14 cellular contexts compared by ENCODE assay signal in the genomic region with DNA sequence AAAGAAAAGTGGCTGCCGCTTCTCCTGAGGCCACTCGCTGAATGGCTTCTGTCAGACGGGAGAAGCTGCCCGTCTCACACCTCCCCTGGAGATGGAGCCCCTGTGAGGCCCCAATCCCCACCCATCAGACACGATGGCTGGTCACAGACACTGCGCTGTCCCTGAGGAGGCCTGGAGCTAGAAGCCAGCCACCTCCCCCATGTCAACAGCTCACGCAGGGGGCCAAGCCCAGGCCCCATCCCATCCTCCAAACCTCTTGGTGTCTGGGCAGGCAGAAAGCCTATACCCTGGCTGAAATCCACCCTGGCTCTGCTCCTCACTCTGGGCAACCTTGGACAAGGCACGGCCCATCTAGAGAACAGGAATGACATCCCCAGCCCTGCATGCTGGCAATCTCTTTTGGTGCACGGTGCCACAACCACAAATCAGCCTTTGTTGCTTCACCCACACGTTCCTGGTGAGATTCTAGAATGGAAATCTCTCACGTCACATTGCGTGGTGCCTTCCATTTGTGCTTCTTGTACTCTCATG.
DNase-seq lines count a peak whose midpoint lies in the region; ATAC-seq and TF ChIP-seq lines count a peak whose summit lies in the region.
"Had no signal": no experiment of that assay in that cellular context is flagged by ENCODE, and none has a peak within 500 bp of the region (broad histone marks: within the 10 kb centered on the region; RNA-seq: fewer than 3 reads in every experiment).

No MANE protein-coding gene starts in this region.

- no peak overlapping the region for H2AK5ac ChIP-seq in IMR-90 (ENCODE audit: low read depth, low read length)

- H4K20me1 ChIP-seq in IMR-90 (ENCODE audit: insufficient read depth, low read length) (no peaks in the 10 kb centered on the region), osteoblast (ENCODE audit: insufficient read depth, low read length) (no peaks in the 10 kb centered on the region)

- H3K4me3 ChIP-seq in heart right ventricle (no peak overlapping the region), IMR-90 (ENCODE audit: insufficient read depth, low read depth, low read length) (no peak overlapping the region), osteoblast (ENCODE audit: insufficient read depth, low read length) (no peak overlapping the region), HAP-1 (no peak overlapping the region)
- H3K4me3 ChIP-seq: GM12878, GM23248 had no signal

- dilution Hi-C loops in IMR-90 (cut with HindIII; ENCODE audit: low sequenced_read_pairs, unreplicated experiment), result no loop called here

- no peak overlapping the region for H4K5ac ChIP-seq in IMR-90 (ENCODE audit: low read depth, low read length)

- H3K36me3 Mint-ChIP-seq in activated CD8-positive, alpha-beta T cell treated with anti-CD3 and anti-CD28 coated beads for 36 hours (ENCODE audit: low read depth), result no peaks in the 10 kb centered on the region
- H3K36me3 Mint-ChIP-seq: CD4-positive, alpha-beta memory T cell; IgD-negative memory B cell had no signal

- peaks cover 7% of the 10 kb centered on the region for H3K9me3 Mint-ChIP-seq in activated CD8-positive, alpha-beta T cell treated with anti-CD3 and anti-CD28 coated beads for 36 hours

- H3K9me3 ChIP-seq in heart right ventricle, result no peaks in the 10 kb centered on the region
- no peaks in the 10 kb centered on the region for H3K9me3 ChIP-seq in IMR-90 (ENCODE audit: control insufficient read depth, insufficient read depth, low read length)
- H3K9me3 ChIP-seq in osteoblast (ENCODE audit: low read depth, low read length), result no peaks in the 10 kb centered on the region
- no peaks in the 10 kb centered on the region for H3K9me3 ChIP-seq in HAP-1

- H3K79me2 ChIP-seq in osteoblast (ENCODE audit: insufficient read depth, low read length), result no peaks in the 10 kb centered on the region

- H2AK9ac ChIP-seq in IMR-90 (replicated peaks; ENCODE audit: low read depth, low read length, poor library complexity), result no peak overlapping the region

- no peaks in the 10 kb centered on the region for H3K79me1 ChIP-seq in IMR-90 (ENCODE audit: low read depth in 1 of 2, low read length in 2 of 2)

- H3K4me2 ChIP-seq in IMR-90 (ENCODE audit: low read depth, low read length) (no peak overlapping the region), osteoblast (ENCODE audit: insufficient read depth, low read length) (no peak overlapping the region)

- no peak overlapping the region for H2BK20ac ChIP-seq in IMR-90 (ENCODE audit: low read depth, low read length)

- CTCF ChIA-PET in IMR-90 (lab: Yijun Ruan, JAX), result no interaction called here
- CTCF ChIA-PET in activated CD8-positive, alpha-beta T cell treated with anti-CD3 and anti-CD28 coated beads for 36 hours (lab: Charles Lee), result no interaction called here

- no peak overlapping the region for H3K56ac ChIP-seq in IMR-90 (ENCODE audit: extremely low read depth, insufficient read depth, low read length)

- H3K36me3 ChIP-seq in heart right ventricle (no peaks in the 10 kb centered on the region), IMR-90 (ENCODE audit: control insufficient read depth, insufficient read depth, low read length) (no peaks in the 10 kb centered on the region), osteoblast (ENCODE audit: insufficient read depth, low read length) (no peaks in the 10 kb centered on the region), HAP-1 (replicated peaks) (no peaks in the 10 kb centered on the region)

- DNase-seq in left cardiac atrium (peak; percentile 19), heart right ventricle (no peak), IMR-90 (no peak), osteoblast (ENCODE audit: insufficient read length, low spot score, missing footprints) (peak; percentile 30), NCI-H146 treated with DMSO at 0.1 percent for 48 hours (lab: John Stamatoyannopoulos, UW; ENCODE audit: unreplicated experiment) (no peak), HAP-1 (ENCODE audit: low spot score in 2 of 2) (no peak)
- DNase-seq in activated CD8-positive, alpha-beta T cell treated with anti-CD3 and anti-CD28 coated beads for 36 hours, result no peak
- DNase-seq: ACHN; CD4-positive, alpha-beta memory T cell; DMS79; GM23248 had no signal

- ATAC-seq in left cardiac atrium (peak; percentile 48 to 82), heart right ventricle (no peak), IMR-90 (ENCODE audit: low read depth) (no peak)
- no peak for ATAC-seq in activated CD8-positive, alpha-beta T cell treated with anti-CD3 and anti-CD28 coated beads for 36 hours
- ATAC-seq: GM12878 had no signal

- H3K27me3 ChIP-seq in heart right ventricle (peaks cover 0 to 3% (median 0%) of the 10 kb centered on the region in 7 donors), IMR-90 (ENCODE audit: control insufficient read depth, insufficient read depth, low read length) (no peaks in the 10 kb centered on the region), osteoblast (ENCODE audit: insufficient read depth, low read length) (no peaks in the 10 kb centered on the region), HAP-1 (ENCODE audit: low read depth) (no peaks in the 10 kb centered on the region)

- H3K27ac ChIP-seq in heart right ventricle (no peak overlapping the region), IMR-90 (ENCODE audit: insufficient read depth, low read length) (no peak overlapping the region), osteoblast (ENCODE audit: low read depth, low read length) (no peak overlapping the region)
- H3K27ac ChIP-seq: C4-2B, GM23248 had no signal

- no peak overlapping the region for H4K91ac ChIP-seq in IMR-90 (ENCODE audit: insufficient read depth, low read depth, low read length)

- peaks cover 0 to 1% (median 0%) of the 10 kb centered on the region in 9 donors for H3K4me1 ChIP-seq in heart right ventricle
- no peaks in the 10 kb centered on the region for H3K4me1 ChIP-seq in IMR-90 (ENCODE audit: control insufficient read depth, insufficient read depth, low read length)
- no peaks in the 10 kb centered on the region for H3K4me1 ChIP-seq in osteoblast (ENCODE audit: insufficient read depth, low read length)
- no peaks in the 10 kb centered on the region for H3K4me1 ChIP-seq in HAP-1

- H4K8ac ChIP-seq in IMR-90 (ENCODE audit: low read depth in 2 of 2, low read length in 2 of 2), result no peak overlapping the region

- no peaks in the 10 kb centered on the region for H3K4me1 Mint-ChIP-seq in activated CD8-positive, alpha-beta T cell treated with anti-CD3 and anti-CD28 coated beads for 36 hours (ENCODE audit: low read depth)
- H3K4me1 Mint-ChIP-seq: IgD-negative memory B cell had no signal

- H3K9me1 ChIP-seq in IMR-90 (ENCODE audit: insufficient read depth, low read length), result no peaks in the 10 kb centered on the region

- no peak overlapping the region for H3K18ac ChIP-seq in IMR-90 (ENCODE audit: low read depth, low read length)

- H2BK120ac ChIP-seq in IMR-90 (ENCODE audit: low read depth, low read length), result no peak overlapping the region

- H2BK15ac ChIP-seq in IMR-90 (ENCODE audit: low read depth, low read length), result no peak overlapping the region

- no peak overlapping the region for H3K4ac ChIP-seq in IMR-90 (ENCODE audit: low read depth, low read length)

- intact Hi-C loops in left cardiac atrium (cut with DNase I), result no loop called here
- intact Hi-C loops in heart right ventricle (cut with DNase I), result loop anchor here in 2 of 10 donors (5.0 kb wide), 2 partner anchors 435 to 1190 kb away; no protein-coding TSS in a partner anchor
- intact Hi-C loops in IMR-90 (cut with micrococcal nuclease), result no loop called here
- intact Hi-C loops in activated CD8-positive, alpha-beta T cell treated with anti-CD3 and anti-CD28 coated beads for 36 hours (cut with micrococcal nuclease), result no loop called here

- no peak for TF ChIP-seq POLR2A in IMR-90 (IDR thresholded peaks at IDR 0.05; ENCODE audit: low read depth, low read length)

- in situ Hi-C loops in IMR-90 (cut with MboI; ENCODE audit: low sequenced_read_pairs), result no loop called here
- in situ Hi-C loops in HAP-1 (cut with MboI; ENCODE audit: low sequenced_read_pairs), result no loop called here

- POLR2A ChIA-PET in IMR-90 (lab: Charles Lee; ENCODE audit: unreplicated experiment), result no interaction called here
- POLR2A ChIA-PET in activated CD8-positive, alpha-beta T cell treated with anti-CD3 and anti-CD28 coated beads for 36 hours (lab: Charles Lee), result no interaction called here

- no peak overlapping the region for H3K14ac ChIP-seq in IMR-90 (replicated peaks; ENCODE audit: low read depth, low read length)

- TF ChIP-seq CTCF in heart right ventricle (IDR thresholded peaks at IDR 0.05), result no peak
- no peak for TF ChIP-seq CTCF in IMR-90 (conservative IDR thresholded peaks at IDR 0.05; ENCODE audit: low read depth, low read length)
- TF ChIP-seq CTCF in osteoblast (IDR thresholded peaks at IDR 0.05; ENCODE audit: extremely low read depth, low read depth, low read length), result no peak
- TF ChIP-seq CTCF in activated CD8-positive, alpha-beta T cell treated with anti-CD3 and anti-CD28 coated beads for 36 hours (IDR thresholded peaks at IDR 0.05), result no peak

- no peaks in the 10 kb centered on the region for H3K27me3 Mint-ChIP-seq in activated CD8-positive, alpha-beta T cell treated with anti-CD3 and anti-CD28 coated beads for 36 hours

- WGBS in heart right ventricle, 2 donors, result 91 to 93% methylated on average over 12 of the region's 12 CpGs
- 61% methylated on average over 4 of the region's 12 CpGs; no CpG with 5 or more reads in 1 of the 2 experiments for WGBS in IMR-90 (ENCODE audit: extremely low coverage in 2 of 2, insufficient read length in 1 of 2), 2 experiments

- H3K4me3 Mint-ChIP-seq in activated CD8-positive, alpha-beta T cell treated with anti-CD3 and anti-CD28 coated beads for 36 hours, result no peak overlapping the region
- H3K4me3 Mint-ChIP-seq: CD4-positive, alpha-beta memory T cell; IgD-negative memory B cell had no signal

- no peak overlapping the region for H3K23ac ChIP-seq in IMR-90 (ENCODE audit: low read depth, low read length)

- no peak overlapping the region for H3K27ac Mint-ChIP-seq in activated CD8-positive, alpha-beta T cell treated with anti-CD3 and anti-CD28 coated beads for 36 hours
- H3K27ac Mint-ChIP-seq: CD4-positive, alpha-beta memory T cell; IgD-negative memory B cell had no signal

- no peak for TF ChIP-seq RAD21 in IMR-90 (IDR thresholded peaks at IDR 0.05; ENCODE audit: low read length)

- BruUV-seq in IMR-90 (replicated peaks; lab: Mats Ljungman, UMichigan), result no TSS peak

- H3K9ac ChIP-seq in IMR-90 (ENCODE audit: low read depth, low read length), result no peak overlapping the region
- H3K9ac ChIP-seq: GM23248 had no signal

- H2AFZ ChIP-seq in IMR-90 (replicated peaks; ENCODE audit: low read length, poor library complexity), result peak overlapping the region; percentile 21
- H2AFZ ChIP-seq in osteoblast (ENCODE audit: low read length), result no peak overlapping the region
- H2AFZ ChIP-seq: GM23248 had no signal

- H2BK5ac ChIP-seq in IMR-90 (ENCODE audit: low read depth, low read length, poor library complexity, severe bottlenecking), result no peak overlapping the region

TF ChIP-seq in IMR-90, 13 proteins besides CTCF, POLR2A, EP300 and RAD21 (continues in another document):
- no peak for TF ChIP-seq FOS (IDR thresholded peaks at IDR 0.05; ENCODE audit: low read depth, low read length)
- TF ChIP-seq CHD1 (IDR thresholded peaks at IDR 0.05; ENCODE audit: low read depth, low read length), result no peak
- TF ChIP-seq NFE2L2 (IDR thresholded peaks at IDR 0.05; ENCODE audit: low read depth, low read length), result no peak
- TF ChIP-seq CEBPB (IDR thresholded peaks at IDR 0.05; ENCODE audit: low read depth, low read length), result no peak
- TF ChIP-seq RCOR1 (IDR thresholded peaks at IDR 0.05; ENCODE audit: insufficient replicate concordance, low read length), result no peak

Comparison
In these comparisons a context has a peak if more than half of its experiments do, and no peak if none do; other contexts are left out.
1. ATAC-seq: peak in left cardiac atrium (2 of 2); none in heart right ventricle (0 of 8), IMR-90 (single experiment) and activated CD8-positive, alpha-beta T cell treated with anti-CD3 and anti-CD28 coated beads for 36 hours (single experiment).
2. DNase-seq: peak in left cardiac atrium (single experiment) and osteoblast (single experiment); none in heart right ventricle (0 of 2), IMR-90 (single experiment), NCI-H146 treated with DMSO at 0.1 percent for 48 hours (single experiment), HAP-1 (0 of 2) and activated CD8-positive, alpha-beta T cell treated with anti-CD3 and anti-CD28 coated beads for 36 hours (single experiment).